Comparison of ENCODE assay signal across 1 cellular context in the genomic region with DNA sequence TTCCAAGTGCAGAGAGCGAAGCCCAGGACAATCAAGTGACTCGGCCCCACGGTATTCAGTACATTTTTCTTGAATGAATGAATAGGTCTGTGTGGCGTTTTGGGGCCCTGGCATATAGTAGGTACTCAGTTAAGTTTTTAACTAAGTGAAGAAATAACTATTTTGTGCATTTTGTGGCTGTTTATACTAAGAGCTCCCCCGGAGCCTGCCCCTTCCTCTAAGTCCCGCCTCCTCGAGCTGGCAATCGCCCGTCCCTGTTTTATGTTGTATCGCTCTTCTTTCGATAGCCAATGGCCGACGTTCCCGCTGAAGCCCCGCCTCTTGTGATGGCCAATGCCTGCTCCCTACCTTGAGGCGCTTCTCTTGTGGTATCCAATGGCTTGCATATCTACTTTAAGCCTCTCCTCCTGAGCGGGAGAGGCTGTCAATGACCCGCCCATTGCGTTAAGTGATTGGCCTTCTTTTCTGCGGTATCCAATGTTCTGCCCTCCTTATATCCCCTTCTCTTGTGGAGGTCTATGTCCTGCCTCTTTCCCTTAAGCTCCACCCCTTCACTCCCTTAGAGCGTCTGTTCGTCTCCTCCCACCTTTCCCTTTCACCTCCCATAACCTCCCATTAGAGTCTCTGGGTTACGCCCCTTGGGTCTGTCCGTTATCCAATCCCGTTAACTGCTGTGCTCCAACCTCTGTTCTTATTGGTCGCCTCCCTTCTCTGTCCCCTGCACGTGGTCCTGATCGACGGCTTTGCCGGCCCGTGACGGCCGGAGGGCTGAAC.
TF ChIP-seq lines count a peak whose summit lies in the region.

No MANE protein-coding gene starts in this region.

TF ChIP-seq in HEK293, 187 proteins besides CTCF, POLR2A, EP300 and RAD21 (continued from another document):
- TF ChIP-seq, protein P1, sequence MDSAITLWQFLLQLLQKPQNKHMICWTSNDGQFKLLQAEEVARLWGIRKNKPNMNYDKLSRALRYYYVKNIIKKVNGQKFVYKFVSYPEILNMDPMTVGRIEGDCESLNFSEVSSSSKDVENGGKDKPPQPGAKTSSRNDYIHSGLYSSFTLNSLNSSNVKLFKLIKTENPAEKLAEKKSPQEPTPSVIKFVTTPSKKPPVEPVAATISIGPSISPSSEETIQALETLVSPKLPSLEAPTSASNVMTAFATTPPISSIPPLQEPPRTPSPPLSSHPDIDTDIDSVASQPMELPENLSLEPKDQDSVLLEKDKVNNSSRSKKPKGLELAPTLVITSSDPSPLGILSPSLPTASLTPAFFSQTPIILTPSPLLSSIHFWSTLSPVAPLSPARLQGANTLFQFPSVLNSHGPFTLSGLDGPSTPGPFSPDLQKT (IDR thresholded peaks at IDR 0.05; ENCODE audit: borderline replicate concordance, low read depth, low read length): no peak
- 0 out of 2 replicates have a peak, but pooled peaks have one; percentile 4 for TF ChIP-seq ZBTB20 (tag by site-specific recombination; IDR thresholded peaks at IDR 0.05)
- TF ChIP-seq WT1 (tag by site-specific recombination; IDR thresholded peaks at IDR 0.05): peak; percentile 91
- TF ChIP-seq ZNF366 (tag by site-specific recombination; conservative IDR thresholded peaks at IDR 0.05): peak; percentile 100
- no peak for TF ChIP-seq ZSCAN30 (tag by site-specific recombination; IDR thresholded peaks at IDR 0.05)
- TF ChIP-seq, protein P2, sequence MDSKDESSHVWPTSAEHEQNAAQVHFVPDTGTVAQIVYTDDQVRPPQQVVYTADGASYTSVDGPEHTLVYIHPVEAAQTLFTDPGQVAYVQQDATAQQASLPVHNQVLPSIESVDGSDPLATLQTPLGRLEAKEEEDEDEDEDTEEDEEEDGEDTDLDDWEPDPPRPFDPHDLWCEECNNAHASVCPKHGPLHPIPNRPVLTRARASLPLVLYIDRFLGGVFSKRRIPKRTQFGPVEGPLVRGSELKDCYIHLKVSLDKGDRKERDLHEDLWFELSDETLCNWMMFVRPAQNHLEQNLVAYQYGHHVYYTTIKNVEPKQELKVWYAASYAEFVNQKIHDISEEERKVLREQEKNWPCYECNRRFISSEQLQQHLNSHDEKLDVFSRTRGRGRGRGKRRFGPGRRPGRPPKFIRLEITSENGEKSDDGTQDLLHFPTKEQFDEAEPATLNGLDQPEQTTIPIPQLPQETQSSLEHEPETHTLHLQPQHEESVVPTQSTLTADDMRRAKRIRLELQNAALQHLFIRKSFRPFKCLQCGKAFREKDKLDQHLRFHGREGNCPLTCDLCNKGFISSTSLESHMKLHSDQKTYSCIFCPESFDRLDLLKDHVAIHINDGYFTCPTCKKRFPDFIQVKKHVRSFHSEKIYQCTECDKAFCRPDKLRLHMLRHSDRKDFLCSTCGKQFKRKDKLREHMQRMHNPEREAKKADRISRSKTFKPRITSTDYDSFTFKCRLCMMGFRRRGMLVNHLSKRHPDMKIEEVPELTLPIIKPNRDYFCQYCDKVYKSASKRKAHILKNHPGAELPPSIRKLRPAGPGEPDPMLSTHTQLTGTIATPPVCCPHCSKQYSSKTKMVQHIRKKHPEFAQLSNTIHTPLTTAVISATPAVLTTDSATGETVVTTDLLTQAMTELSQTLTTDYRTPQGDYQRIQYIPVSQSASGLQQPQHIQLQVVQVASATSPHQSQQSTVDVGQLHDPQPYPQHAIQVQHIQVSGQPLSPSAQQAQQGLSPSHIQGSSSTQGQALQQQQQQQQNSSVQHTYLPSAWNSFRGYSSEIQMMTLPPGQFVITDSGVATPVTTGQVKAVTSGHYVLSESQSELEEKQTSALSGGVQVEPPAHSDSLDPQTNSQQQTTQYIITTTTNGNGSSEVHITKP (tag by site-specific recombination; IDR thresholded peaks at IDR 0.05): peak; percentile 64
- peak; percentile 56; the same call in 1 of the 2 replicates for TF ChIP-seq GLIS1 (tag by site-specific recombination; IDR thresholded peaks at IDR 0.05)
- peak; percentile 100 for TF ChIP-seq SP3 (tag by site-specific recombination; IDR thresholded peaks at IDR 0.05)
- peak; percentile 89; the same call in 1 of the 2 replicates for TF ChIP-seq KLF9 (tag by site-specific recombination; IDR thresholded peaks at IDR 0.05; ENCODE audit: low read depth)
- peak; percentile 16; the same call in 1 of the 2 replicates for TF ChIP-seq ZEB2 (tag by site-specific recombination; IDR thresholded peaks at IDR 0.05)
- TF ChIP-seq ZNF324 (tag by site-specific recombination; IDR thresholded peaks at IDR 0.05): no peak
- peak; percentile 92 for TF ChIP-seq ZNF335 (tag by site-specific recombination; conservative IDR thresholded peaks at IDR 0.05)
- TF ChIP-seq, protein P3, sequence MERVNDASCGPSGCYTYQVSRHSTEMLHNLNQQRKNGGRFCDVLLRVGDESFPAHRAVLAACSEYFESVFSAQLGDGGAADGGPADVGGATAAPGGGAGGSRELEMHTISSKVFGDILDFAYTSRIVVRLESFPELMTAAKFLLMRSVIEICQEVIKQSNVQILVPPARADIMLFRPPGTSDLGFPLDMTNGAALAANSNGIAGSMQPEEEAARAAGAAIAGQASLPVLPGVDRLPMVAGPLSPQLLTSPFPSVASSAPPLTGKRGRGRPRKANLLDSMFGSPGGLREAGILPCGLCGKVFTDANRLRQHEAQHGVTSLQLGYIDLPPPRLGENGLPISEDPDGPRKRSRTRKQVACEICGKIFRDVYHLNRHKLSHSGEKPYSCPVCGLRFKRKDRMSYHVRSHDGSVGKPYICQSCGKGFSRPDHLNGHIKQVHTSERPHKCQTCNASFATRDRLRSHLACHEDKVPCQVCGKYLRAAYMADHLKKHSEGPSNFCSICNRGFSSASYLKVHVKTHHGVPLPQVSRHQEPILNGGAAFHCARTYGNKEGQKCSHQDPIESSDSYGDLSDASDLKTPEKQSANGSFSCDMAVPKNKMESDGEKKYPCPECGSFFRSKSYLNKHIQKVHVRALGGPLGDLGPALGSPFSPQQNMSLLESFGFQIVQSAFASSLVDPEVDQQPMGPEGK (tag by site-specific recombination; IDR thresholded peaks at IDR 0.05): peak; percentile 30
- peak; percentile 37; the same call in 1 of the 2 replicates for TF ChIP-seq EGR2 (tag by site-specific recombination; IDR thresholded peaks at IDR 0.05; ENCODE audit: low read depth)
- no peak for TF ChIP-seq ZNF223 (tag by site-specific recombination; IDR thresholded peaks at IDR 0.05)
- peak; percentile 12; the same call in 1 of the 2 replicates for TF ChIP-seq ZBTB44 (tag by site-specific recombination; IDR thresholded peaks at IDR 0.05)
- TF ChIP-seq SP7 (tag by site-specific recombination; IDR thresholded peaks at IDR 0.05): 0 out of 2 replicates have a peak, but pooled peaks have one; percentile 9
- peak; percentile 27 for TF ChIP-seq ZXDB (tag by site-specific recombination; IDR thresholded peaks at IDR 0.05)
- peak; percentile 95 for TF ChIP-seq ZNF76 (tag by site-specific recombination; IDR thresholded peaks at IDR 0.05; ENCODE audit: borderline replicate concordance, low read depth)
- TF ChIP-seq KLF1 (tag by site-specific recombination; IDR thresholded peaks at IDR 0.05): peak; percentile 79
- no peak for TF ChIP-seq ZNF404 (tag by site-specific recombination; IDR thresholded peaks at IDR 0.05)
- TF ChIP-seq ZNF561 (tag by site-specific recombination; IDR thresholded peaks at IDR 0.05; ENCODE audit: borderline replicate concordance): 0 out of 2 replicates have a peak, but pooled peaks have one; percentile 38
- peak; percentile 35; the same call in 1 of the 2 replicates for TF ChIP-seq KLF10 (tag by site-specific recombination; IDR thresholded peaks at IDR 0.05)
- no peak for TF ChIP-seq ZNF311 (tag by site-specific recombination; IDR thresholded peaks at IDR 0.05; ENCODE audit: borderline replicate concordance)
- peak; percentile 98 for TF ChIP-seq GLIS2 (tag by site-specific recombination; IDR thresholded peaks at IDR 0.05)
- peak; percentile 85 for TF ChIP-seq ZNF692 (tag by site-specific recombination; IDR thresholded peaks at IDR 0.05)
- peak; percentile 42; the same call in 1 of the 2 replicates for TF ChIP-seq ZNF341 (tag by site-specific recombination; IDR thresholded peaks at IDR 0.05; ENCODE audit: low read depth)
- peak; percentile 100 for TF ChIP-seq SP2 (tag by site-specific recombination; IDR thresholded peaks at IDR 0.05)
- TF ChIP-seq ZNF664 (tag by site-specific recombination; IDR thresholded peaks at IDR 0.05): peak; percentile 98
